Comparison of ENCODE assay signal across 26 cellular contexts in genomic region chr15:48616216-48616615, GRCh38.
"Had no signal": no experiment of that assay in that cellular context is flagged by ENCODE, and none has a peak within 500 bp of the region (broad histone marks: within the 10 kb centered on the region; RNA-seq: fewer than 3 reads in every experiment).

No MANE protein-coding gene starts in this region.

- H3K4me3 Mint-ChIP-seq: activated CD8-positive, alpha-beta T cell treated with anti-CD3 and anti-CD28 coated beads, Interleukin-2, amount 10 ng/mL, durations not matched to agents 7 days and 5 days; activated T-helper 1 cell treated with anti-CD3 and anti-CD28 coated beads, Interleukin-12 subunit alpha, Interleukin-12 subunit beta, Interleukin-2, Interleukin-4 antibody, amounts not matched to agents 30 ng/mL and 10 ng/mL and 1 ng/mL, durations not matched to agents 14 hours and 24 hours and 36 hours; natural killer cell treated with Interleukin-12 subunit alpha and Interleukin-12 subunit beta and Interleukin-15 and Interleukin-18, amount 100 ng/mL, for 72 hours; stimulated activated effector memory CD8-positive, alpha-beta T cell treated with anti-CD3 and anti-CD28 coated beads, Interleukin-12 subunit alpha, Interleukin-12 subunit beta, amount 100 ng/mL, for 72 hours; stimulated activated naive CD8-positive, alpha-beta T cell treated with anti-CD3 and anti-CD28 coated beads, Interleukin-15, amount 100 ng/mL, for 72 hours; T-cell had no signal

- H3K27me3 ChIP-seq: adrenal gland, breast epithelium, neutrophil, pancreas, suprapubic skin, tibial nerve had no signal

- H3K9me3 ChIP-seq: adrenal gland, breast epithelium, neutrophil, pancreas, suprapubic skin, tibial nerve had no signal

- H3K4me3 ChIP-seq: adrenal gland, breast epithelium, pancreas, suprapubic skin, tibial nerve had no signal

- DNase-seq: activated CD4-positive, alpha-beta T cell treated with anti-CD3 and anti-CD28 coated beads for 1 hour; activated CD4-positive, alpha-beta T cell treated with anti-CD3 and anti-CD28 coated beads, Interleukin-2, amount 50 U/mL, for 1 hour; activated CD8-positive, alpha-beta T cell treated with anti-CD3 and anti-CD28 coated beads, Interleukin-2, amount 10 ng/mL, durations not matched to agents 7 days and 5 days; activated gamma-delta T cell; activated naive CD4-positive, alpha-beta T cell treated with anti-CD3 and anti-CD28 coated beads, Interleukin-2, amount 50 U/mL, for 16 hours; adrenal gland; cortex of kidney; islet precursor cell; left cardiac atrium; pancreas; right cardiac atrium; stimulated activated CD4-positive, alpha-beta T cell treated with anti-CD3 and anti-CD28 coated beads, Interleukin-1b, Interleukin-23, amount 100 ng/mL, for 48 hours; stimulated activated naive CD8-positive, alpha-beta T cell treated with anti-CD3 and anti-CD28 coated beads, Interleukin-15, amount 100 ng/mL, for 72 hours; T-cell; WERI-Rb-1 had no signal

- H3K27me3 Mint-ChIP-seq: stimulated activated naive CD8-positive, alpha-beta T cell treated with anti-CD3 and anti-CD28 coated beads, Interleukin-15, amount 100 ng/mL, for 72 hours had no signal

- H3K4me1 ChIP-seq: breast epithelium, pancreas, suprapubic skin had no signal

- H3K36me3 Mint-ChIP-seq: natural killer cell treated with Interleukin-12 subunit alpha and Interleukin-12 subunit beta and Interleukin-15 and Interleukin-18, amount 100 ng/mL, for 72 hours; stimulated activated effector memory CD8-positive, alpha-beta T cell treated with anti-CD3 and anti-CD28 coated beads, Interleukin-12 subunit alpha, Interleukin-12 subunit beta, amount 100 ng/mL, for 72 hours; T-cell had no signal

- H3K27ac ChIP-seq: adrenal gland, breast epithelium, epithelial cell of prostate, neutrophil, pancreas, suprapubic skin, tibial nerve, WERI-Rb-1 had no signal

- H3K36me3 ChIP-seq: adrenal gland, breast epithelium, neutrophil, pancreas, suprapubic skin, WERI-Rb-1 had no signal

- H3K27ac Mint-ChIP-seq: activated CD8-positive, alpha-beta T cell treated with anti-CD3 and anti-CD28 coated beads, Interleukin-2, amount 10 ng/mL, durations not matched to agents 7 days and 5 days; activated T-helper 1 cell treated with anti-CD3 and anti-CD28 coated beads, Interleukin-12 subunit alpha, Interleukin-12 subunit beta, Interleukin-2, Interleukin-4 antibody, amounts not matched to agents 30 ng/mL and 10 ng/mL and 1 ng/mL, durations not matched to agents 14 hours and 24 hours and 36 hours; natural killer cell treated with Interleukin-12 subunit alpha and Interleukin-12 subunit beta and Interleukin-15 and Interleukin-18, amount 100 ng/mL, for 72 hours; stimulated activated effector memory CD8-positive, alpha-beta T cell treated with anti-CD3 and anti-CD28 coated beads, Interleukin-12 subunit alpha, Interleukin-12 subunit beta, amount 100 ng/mL, for 72 hours; stimulated activated naive CD8-positive, alpha-beta T cell treated with anti-CD3 and anti-CD28 coated beads, Interleukin-15, amount 100 ng/mL, for 72 hours; T-cell had no signal

- H3K4me1 Mint-ChIP-seq: stimulated activated effector memory CD8-positive, alpha-beta T cell treated with anti-CD3 and anti-CD28 coated beads, Interleukin-12 subunit alpha, Interleukin-12 subunit beta, amount 100 ng/mL, for 72 hours; stimulated activated naive CD8-positive, alpha-beta T cell treated with anti-CD3 and anti-CD28 coated beads, Interleukin-15, amount 100 ng/mL, for 72 hours; T-cell had no signal

- FAIRE-seq: frontal cortex, pancreas, TTC549, urothelium cell line had no signal

- H3K9me3 Mint-ChIP-seq: activated T-helper 1 cell treated with anti-CD3 and anti-CD28 coated beads, Interleukin-12 subunit alpha, Interleukin-12 subunit beta, Interleukin-2, Interleukin-4 antibody, amounts not matched to agents 30 ng/mL and 10 ng/mL and 1 ng/mL, durations not matched to agents 14 hours and 24 hours and 36 hours; natural killer cell treated with Interleukin-12 subunit alpha and Interleukin-12 subunit beta and Interleukin-15 and Interleukin-18, amount 100 ng/mL, for 72 hours; stimulated activated effector memory CD8-positive, alpha-beta T cell treated with anti-CD3 and anti-CD28 coated beads, Interleukin-12 subunit alpha, Interleukin-12 subunit beta, amount 100 ng/mL, for 72 hours; stimulated activated naive CD8-positive, alpha-beta T cell treated with anti-CD3 and anti-CD28 coated beads, Interleukin-15, amount 100 ng/mL, for 72 hours; T-cell had no signal
